ENCODE assay signal across 10 cellular contexts in genomic region chr13:113881614-113882265, GRCh38. TPM values are rescaled to one million over a fixed set of nuclear protein-coding genes. Genes with fewer than 3 reads are reported as not detected.
DNase-seq lines count a peak whose midpoint lies in the region; ATAC-seq, FAIRE-seq and TF ChIP-seq lines count a peak whose summit lies in the region.
"Had no signal": no experiment of that assay in that cellular context is flagged by ENCODE, and none has a peak within 500 bp of the region (broad histone marks: within the 10 kb centered on the region; RNA-seq: fewer than 3 reads in every experiment).

No MANE protein-coding gene starts in this region.

- H3K9me3 ChIP-seq in left ventricle myocardium inferior (replicated peaks) (no peaks in the 10 kb centered on the region), skeletal muscle satellite cell (replicated peaks; ENCODE audit: low read length) (no peaks in the 10 kb centered on the region), WERI-Rb-1 (ENCODE audit: severe bottlenecking) (no peaks in the 10 kb centered on the region), H9 (ENCODE audit: control insufficient read depth, low read depth, low read length) (no peaks in the 10 kb centered on the region)

- H3K18ac ChIP-seq in H9 (ENCODE audit: insufficient read length, low read depth, low read length): no peak overlapping the region

- no peak overlapping the region for H4K91ac ChIP-seq in H9 (ENCODE audit: insufficient read length, low read depth, low read length)

- H3K79me1 ChIP-seq in H9 (ENCODE audit: insufficient read depth, low read depth, low read length, poor library complexity, severe bottlenecking): no peaks in the 10 kb centered on the region

- peak; percentile 33 for FAIRE-seq in GM12891 (lab: Jason Lieb, UNC)

- H2BK15ac ChIP-seq in H9 (ENCODE audit: low read depth, low read length): no peak overlapping the region

- POLR2A ChIA-PET in activated CD8-positive, alpha-beta T cell treated with anti-CD3 and anti-CD28 coated beads, Interleukin-2, amount 10 ng/mL, durations not matched to agents 7 days and 5 days (lab: Charles Lee): no interaction called here

- H2BK5ac ChIP-seq in H9 (ENCODE audit: insufficient read length, low read length): no peak overlapping the region

- H3K4me2 ChIP-seq in skeletal muscle satellite cell (ENCODE audit: low read length) (peak overlapping the region; percentile 3), H9 (ENCODE audit: insufficient read depth, insufficient read length, low read length) (no peak overlapping the region)

- no peaks in the 10 kb centered on the region for H4K20me1 ChIP-seq in H9 (ENCODE audit: control insufficient read depth, insufficient read depth, insufficient read length)

- peaks cover 60% of the 10 kb centered on the region for H3K4me1 ChIP-seq in left ventricle myocardium inferior
- peaks cover 22% of the 10 kb centered on the region for H3K4me1 ChIP-seq in skeletal muscle satellite cell (ENCODE audit: control insufficient read depth, insufficient read depth, low read length)
- no peaks in the 10 kb centered on the region for H3K4me1 ChIP-seq in H9 (ENCODE audit: insufficient read depth, low read length)

- no peak for TF ChIP-seq POLR2A in GM12891 (IDR thresholded peaks at IDR 0.05; ENCODE audit: low read depth, low read length)

- no peak for ATAC-seq in activated CD8-positive, alpha-beta T cell treated with anti-CD3 and anti-CD28 coated beads, Interleukin-2, amount 10 ng/mL, durations not matched to agents 7 days and 5 days
- no peak for ATAC-seq in HG03097 (IDR thresholded peaks at IDR 0.05; ENCODE audit: low FRiP score, unreplicated experiment)

- no peaks in the 10 kb centered on the region for H3K36me3 Mint-ChIP-seq in activated CD8-positive, alpha-beta T cell treated with anti-CD3 and anti-CD28 coated beads, Interleukin-2, amount 10 ng/mL, durations not matched to agents 7 days and 5 days (ENCODE audit: low read depth)
- H3K36me3 Mint-ChIP-seq in H9 (ENCODE audit: insufficient read depth in 1 of 3, low read depth in 3 of 3): no peaks in the 10 kb centered on the region; a peak in 2 of 7 replicates
- H3K36me3 Mint-ChIP-seq: CD8-positive, alpha-beta memory T cell had no signal

- H4K8ac ChIP-seq in H9 (replicated peaks; ENCODE audit: insufficient read length, low read depth, low read length): no peak overlapping the region

- peak overlapping the region; percentile 64 for H3K27ac Mint-ChIP-seq in activated CD8-positive, alpha-beta T cell treated with anti-CD3 and anti-CD28 coated beads, Interleukin-2, amount 10 ng/mL, durations not matched to agents 7 days and 5 days
- H3K27ac Mint-ChIP-seq in H9: no peak overlapping the region

- no peak overlapping the region for H4K5ac ChIP-seq in H9 (ENCODE audit: insufficient read length, low read depth, low read length)

- H2BK12ac ChIP-seq in H9 (ENCODE audit: insufficient read length, low read depth, low read length): no peak overlapping the region

- peak overlapping the region; percentile 19 for H3K9ac ChIP-seq in skeletal muscle satellite cell (ENCODE audit: low read depth, low read length)
- no peak overlapping the region for H3K9ac ChIP-seq in H9 (ENCODE audit: extremely low read depth, insufficient read length, low read length)

- H3K9me3 Mint-ChIP-seq in activated CD8-positive, alpha-beta T cell treated with anti-CD3 and anti-CD28 coated beads, Interleukin-2, amount 10 ng/mL, durations not matched to agents 7 days and 5 days (ENCODE audit: insufficient read depth): peaks cover 3% of the 10 kb centered on the region
- no peaks in the 10 kb centered on the region for H3K9me3 Mint-ChIP-seq in H9

- H2AK5ac ChIP-seq in H9 (ENCODE audit: insufficient read length, low read length): no peak overlapping the region

- H3K27ac ChIP-seq in left ventricle myocardium inferior (replicated peaks) (peak overlapping the region; percentile 95), WERI-Rb-1 (no peak overlapping the region), H9 (ENCODE audit: insufficient read length, low read depth, low read length) (no peak overlapping the region)

- H3K27me3 ChIP-seq in left ventricle myocardium inferior (ENCODE audit: low read depth) (no peaks in the 10 kb centered on the region), skeletal muscle satellite cell (ENCODE audit: control insufficient read depth, insufficient read depth, low read length) (no peaks in the 10 kb centered on the region), WERI-Rb-1 (ENCODE audit: insufficient read depth, low read depth, severe bottlenecking) (no peaks in the 10 kb centered on the region), H9 (ENCODE audit: insufficient read depth, low read length) (no peaks in the 10 kb centered on the region)

- no peak overlapping the region for H3K4ac ChIP-seq in H9 (ENCODE audit: low read depth, low read length)

- peak overlapping the region; percentile 15 for H3K4me3 ChIP-seq in left ventricle myocardium inferior
- H3K4me3 ChIP-seq in skeletal muscle satellite cell (ENCODE audit: low read length): no peak overlapping the region
- no peak overlapping the region for H3K4me3 ChIP-seq in WERI-Rb-1 (ENCODE audit: low read depth, low read length)

- TF ChIP-seq CTCF in left ventricle myocardium inferior (IDR thresholded peaks at IDR 0.05; ENCODE audit: borderline replicate concordance) (no peak), WERI-Rb-1 (IDR thresholded peaks at IDR 0.05; ENCODE audit: low read depth, low read length) (no peak), H9 (conservative IDR thresholded peaks at IDR 0.05) (no peak)

- no peak overlapping the region for H2AFZ ChIP-seq in H9 (ENCODE audit: low read length)

- CTCF ChIA-PET in activated CD8-positive, alpha-beta T cell treated with anti-CD3 and anti-CD28 coated beads, Interleukin-2, amount 10 ng/mL, durations not matched to agents 7 days and 5 days (lab: Charles Lee): no interaction called here

- H3K79me2 ChIP-seq in H9 (ENCODE audit: insufficient read depth, low read length): no peaks in the 10 kb centered on the region

- H3K36me3 ChIP-seq in left ventricle myocardium inferior (no peaks in the 10 kb centered on the region), skeletal muscle satellite cell (ENCODE audit: insufficient read depth, low read length) (no peaks in the 10 kb centered on the region), WERI-Rb-1 (no peaks in the 10 kb centered on the region)

- H3K4me3 Mint-ChIP-seq in activated CD8-positive, alpha-beta T cell treated with anti-CD3 and anti-CD28 coated beads, Interleukin-2, amount 10 ng/mL, durations not matched to agents 7 days and 5 days: no peak overlapping the region
- H3K4me3 Mint-ChIP-seq in H9: no peak overlapping the region

- peaks cover 4% of the 10 kb centered on the region for H3K27me3 Mint-ChIP-seq in activated CD8-positive, alpha-beta T cell treated with anti-CD3 and anti-CD28 coated beads, Interleukin-2, amount 10 ng/mL, durations not matched to agents 7 days and 5 days (ENCODE audit: low read depth)
- H3K27me3 Mint-ChIP-seq in H9 (ENCODE audit: low read depth): peaks cover 9% of the 10 kb centered on the region; the same call in 1 of the 2 replicates

- no peak overlapping the region for H3K56ac ChIP-seq in H9 (ENCODE audit: insufficient read length, low read depth, low read length)

- no peak overlapping the region for H3T11ph ChIP-seq in H9 (ENCODE audit: low read length)

- no peaks in the 10 kb centered on the region for H3K23me2 ChIP-seq in H9 (ENCODE audit: insufficient read length, low read depth, low read length, poor library complexity, severe bottlenecking)

- no peak overlapping the region for H2BK120ac ChIP-seq in H9 (ENCODE audit: low read depth, low read length, poor library complexity, severe bottlenecking)

- H3K14ac ChIP-seq in H9 (ENCODE audit: insufficient read depth, low read length): no peak overlapping the region

- DNase-seq in GM12891 (ENCODE audit: insufficient read length, low spot score) (no peak), left ventricle myocardium inferior (no peak), NCI-H2107 (lab: John Stamatoyannopoulos, UW) (no peak), WERI-Rb-1 (no peak), H9 (no peak)
- DNase-seq in activated CD8-positive, alpha-beta T cell treated with anti-CD3 and anti-CD28 coated beads, Interleukin-2, amount 10 ng/mL, durations not matched to agents 7 days and 5 days: peak; percentile 19
- DNase-seq: CD8-positive, alpha-beta memory T cell; NCI-H510A had no signal

- H2BK20ac ChIP-seq in H9 (ENCODE audit: low read depth, low read length, poor library complexity, severe bottlenecking): no peak overlapping the region

- no peak overlapping the region for H3K23ac ChIP-seq in H9 (ENCODE audit: insufficient read length, low read depth, low read length)

- no CpG with 5 or more reads among the region's 10 CpGs for WGBS in H9 (ENCODE audit: extremely low coverage, insufficient read length, low lambda C conversion rate)

- intact Hi-C loops in left ventricle myocardium inferior (cut with micrococcal nuclease): no loop called here

- peaks cover 24% of the 10 kb centered on the region for H3K4me1 Mint-ChIP-seq in activated CD8-positive, alpha-beta T cell treated with anti-CD3 and anti-CD28 coated beads, Interleukin-2, amount 10 ng/mL, durations not matched to agents 7 days and 5 days (ENCODE audit: low read depth)
- peaks cover 3 to 6% of the 10 kb centered on the region in 2 experiments; a peak in 2 of 4 replicates for H3K4me1 Mint-ChIP-seq in H9

TF ChIP-seq in GM12891, 5 proteins besides CTCF, POLR2A, EP300 and RAD21:
- TF ChIP-seq POU2F2 (IDR thresholded peaks at IDR 0.05; ENCODE audit: low read depth, low read length) (no peak), SPI1 (IDR thresholded peaks at IDR 0.05; ENCODE audit: low read depth, low read length) (no peak), PAX5 (IDR thresholded peaks at IDR 0.05; ENCODE audit: insufficient read depth, low read length, severe bottlenecking) (no peak), TAF1 (IDR thresholded peaks at IDR 0.05; ENCODE audit: low read depth, low read length) (no peak), POLR2AphosphoS5 (IDR thresholded peaks at IDR 0.05; ENCODE audit: low read depth, low read length) (no peak)

RNA-seq across cellular contexts. Expression of gene GAS6, which starts 17.9 kb away (rescaled TPM):
- polyA plus RNA-seq in GM12891 (2012; ENCODE audit: low read depth, missing spikeins): 1.6 TPM
- under 1 TPM; 0.53 to 0.65 TPM for total RNA-seq in activated CD8-positive, alpha-beta T cell treated with anti-CD3 and anti-CD28 coated beads, Interleukin-2, amount 10 ng/mL, durations not matched to agents 7 days and 5 days
- total RNA-seq in left ventricle myocardium inferior (186 TPM), H9 (2021) (19.5 and 20.5 TPM in 2 replicates)
- total RNA-seq in skeletal muscle satellite cell (2012; rRNA removed): 58.3 and 82.6 TPM in 2 replicates

Comparison
In these comparisons a context has a peak if more than half of its experiments do, and no peak if none do; other contexts are left out.
1. RNA of gene GAS6, which starts 17.9 kb away (total RNA-seq): 186 TPM in left ventricle myocardium inferior (single experiment) and 19.5 to 20.5 TPM in H9; 0.53 to 0.65 TPM in activated CD8-positive, alpha-beta T cell treated with anti-CD3 and anti-CD28 coated beads, Interleukin-2, amount 10 ng/mL, durations not matched to agents 7 days and 5 days; every median in the first group is over 10 times any median in the second.